In genomic region chr1:3618904-3619671, GRCh38 we compare ENCODE assay signal across 8 cellular contexts. TPM values are rescaled to one million over a fixed set of nuclear protein-coding genes. Genes with fewer than 3 reads are reported as not detected.
A peak's percentile ranks its signal among the peaks of the same experiment; 100 is the strongest.
DNase-seq lines count a peak whose midpoint lies in the region; ATAC-seq, FAIRE-seq and TF ChIP-seq lines count a peak whose summit lies in the region.

No MANE protein-coding gene starts in this region.

- peak; percentile 48 for FAIRE-seq in H1 (lab: Jason Lieb, UNC)

- H3K23ac ChIP-seq in H1 (ENCODE audit: insufficient read length), result no peak overlapping the region

- no peak overlapping the region for H3K4me2 ChIP-seq in H1 (ENCODE audit: insufficient read depth in 1 of 2, low read depth in 2 of 2, low read length in 2 of 2)

- H3K36me3 ChIP-seq in H1 (ENCODE audit: control insufficient read depth in 2 of 4, insufficient read depth in 4 of 4, low read length in 3 of 4), result no peaks in the 10 kb centered on the region

- H2BK5ac ChIP-seq in H1 (ENCODE audit: low read depth, low read length), result no peak overlapping the region

- peak; percentile 63 to 75 for TF ChIP-seq RAD21 in H1 (IDR thresholded peaks at IDR 0.05 in 1 of 2, conservative IDR thresholded peaks at IDR 0.05 in 1 of 2; ENCODE audit: low read depth in 2 of 2, low read length in 2 of 2)

- no peak overlapping the region for H3K4ac ChIP-seq in H1 (replicated peaks; ENCODE audit: insufficient read length, low read depth, low read length)

- H3K9me3 Mint-ChIP-seq in mesothelial cell of epicardium, result no peaks in the 10 kb centered on the region

- no peak overlapping the region; the same call in 1 of the 2 replicates for H2AFZ ChIP-seq in H1 (ENCODE audit: low read length)

- no peak overlapping the region for H3K9ac ChIP-seq in H1 (replicated peaks in 1 of 4; ENCODE audit: extremely low read depth in 1 of 4, low read depth in 3 of 4, low read length in 3 of 4)

- H3K4me1 ChIP-seq in H1 (replicated peaks in 1 of 4; ENCODE audit: control insufficient read depth in 3 of 4, insufficient read depth in 4 of 4, low read length in 3 of 4), result peaks cover 0 to 11% (median 4%) of the 10 kb centered on the region in 4 experiments; a peak in 5 of 7 replicates

- H4K20me1 ChIP-seq in H1 (replicated peaks in 1 of 2; ENCODE audit: control insufficient read depth in 1 of 2, insufficient read depth in 2 of 2, low read length in 2 of 2), result peaks cover 1 to 2% of the 10 kb centered on the region in 2 experiments

- H3K27me3 ChIP-seq in H1 (replicated peaks in 1 of 4; ENCODE audit: control insufficient read depth in 3 of 4, extremely low read depth in 1 of 4, insufficient read depth in 3 of 4, low read length in 3 of 4), result no peaks in the 10 kb centered on the region; a peak in 1 of 7 replicates

- 25% methylated on average over 17 of the region's 21 CpGs; no CpG with 5 or more reads in 1 of the 2 experiments for WGBS in H1 (ENCODE audit: extremely low coverage in 1 of 2, insufficient coverage in 1 of 2, insufficient read length in 1 of 2, insufficient replicate concordance in 2 of 2, low coverage in 1 of 2, low lambda C conversion rate in 2 of 2, missing lambda C conversion rate in 1 of 2), 2 experiments

- POLR2A ChIA-PET in H1 (lab: Charles Lee; ENCODE audit: partially characterized antibody), result interaction anchor here (0.8 to 0.9 kb wide), 2 partner anchors 123 to 166 kb away, joined by 3 to 4 read pairs; no protein-coding TSS in a partner anchor

- H2BK12ac ChIP-seq in H1 (ENCODE audit: low read depth, low read length), result no peak overlapping the region

- no peaks in the 10 kb centered on the region for H3K36me3 Mint-ChIP-seq in mesothelial cell of epicardium

- CTCF ChIA-PET in H1 (lab: Charles Lee; ENCODE audit: partially characterized antibody), result interaction anchor here (0.7 to 6.7 kb wide), 60 partner anchors 9 to 1167 kb away, joined by 3 to 148 read pairs (median 6); partner anchors contain the start of gene WRAP73

- peak; percentile 60 for ATAC-seq in HG03280 (IDR thresholded peaks at IDR 0.05; ENCODE audit: unreplicated experiment)

- H3K27me3 Mint-ChIP-seq in mesothelial cell of epicardium (ENCODE audit: low read depth), result peaks cover 4% of the 10 kb centered on the region

- H3K4me1 Mint-ChIP-seq in mesothelial cell of epicardium, result peaks cover 51% of the 10 kb centered on the region

- H2BK120ac ChIP-seq in H1 (replicated peaks; ENCODE audit: low read depth, low read length), result no peak overlapping the region

- H2AK5ac ChIP-seq in H1 (ENCODE audit: low read depth, low read length), result no peak overlapping the region

- no peak overlapping the region for H2BK20ac ChIP-seq in H1 (ENCODE audit: low read length)

- H3K79me1 ChIP-seq in H1 (ENCODE audit: low read depth, low read length), result no peaks in the 10 kb centered on the region

- peak in 2 of 3 experiments; percentile 79 to 93; a peak in 3 of 4 replicates for TF ChIP-seq CTCF in H1 (IDR thresholded peaks at IDR 0.05; ENCODE audit: control extremely low read depth in 1 of 3, insufficient read depth in 1 of 3, low read depth in 1 of 3, low read length in 3 of 3)
- TF ChIP-seq CTCF in mesothelial cell of epicardium (IDR thresholded peaks at IDR 0.05; ENCODE audit: unreplicated experiment), result peak; percentile 85

- no peaks in the 10 kb centered on the region for H3K9me3 ChIP-seq in H1 (ENCODE audit: insufficient read depth in 2 of 2, low read depth in 1 of 2, low read length in 1 of 2)

- no peak overlapping the region for H3K4me3 ChIP-seq in H1 (ENCODE audit: extremely low read depth in 1 of 4, insufficient read depth in 2 of 4, low read depth in 3 of 4, low read length in 4 of 4)

- no peak overlapping the region for H3K56ac ChIP-seq in H1 (replicated peaks; ENCODE audit: insufficient read length, low read depth, low read length)

- no peak overlapping the region for H3K14ac ChIP-seq in H1 (ENCODE audit: insufficient read length)

- H3K4me3 Mint-ChIP-seq in mesothelial cell of epicardium, result no peak overlapping the region

- H4K91ac ChIP-seq in H1 (replicated peaks; ENCODE audit: insufficient read length, low read length), result no peak overlapping the region

- H3K23me2 ChIP-seq in H1 (ENCODE audit: low read depth, low read length), result peaks cover 5% of the 10 kb centered on the region; the same call in 1 of the 2 replicates

- DNase-seq in COLO668 (lab: John Stamatoyannopoulos, UW; ENCODE audit: unreplicated experiment) (peak; percentile 89), NK-92 (lab: John Stamatoyannopoulos, UW; ENCODE audit: unreplicated experiment) (peak; percentile 31), H1 (ENCODE audit: low read depth in 1 of 2, low spot score in 2 of 2) (peak in 1 of 2 experiments; percentile 89), mesothelial cell of epicardium (ENCODE audit: low spot score in 2 of 2, unreplicated experiment in 2 of 2) (peak in 1 of 2 experiments; percentile 80), NCI-H1048 (lab: John Stamatoyannopoulos, UW) (no peak)
- peak; percentile 87 for DNase-seq in activated CD8-positive, alpha-beta memory T cell treated with anti-CD3 and anti-CD28 coated beads for 24 hours
- peak; percentile 56 to 60 for DNase-seq in stimulated activated CD8-positive, alpha-beta memory T cell treated with anti-CD3 and anti-CD28 coated beads, Interleukin-2, amount 100 ng/mL, for 1 hour (ENCODE audit: low read depth in 2 of 2)

- H3K18ac ChIP-seq in H1 (ENCODE audit: extremely low read depth, low read length), result no peak overlapping the region

- no peaks in the 10 kb centered on the region for H3K79me2 ChIP-seq in H1 (ENCODE audit: control insufficient read depth in 1 of 2, insufficient read depth in 2 of 2, low read length in 2 of 2)

- H4K8ac ChIP-seq in H1 (ENCODE audit: extremely low read depth, insufficient read depth, low read length), result no peak overlapping the region

- no peak overlapping the region for H3K27ac ChIP-seq in H1 (ENCODE audit: low read depth, low read length)

- H3K27ac Mint-ChIP-seq in mesothelial cell of epicardium, result peak overlapping the region; percentile 71

- H4K5ac ChIP-seq in H1 (ENCODE audit: insufficient read length, low read depth, low read length), result no peak overlapping the region

- TF ChIP-seq EP300 in H1 (IDR thresholded peaks at IDR 0.05; ENCODE audit: borderline replicate concordance in 1 of 2, low read depth in 2 of 2, low read length in 2 of 2), result no peak

- H2BK15ac ChIP-seq in H1 (ENCODE audit: low read length), result no peak overlapping the region

- TF ChIP-seq POLR2A in H1 (IDR thresholded peaks at IDR 0.05; ENCODE audit: control extremely low read depth in 1 of 2, low read depth in 2 of 2, low read length in 2 of 2), result no peak

TF ChIP-seq in H1, 55 proteins besides CTCF, POLR2A, EP300 and RAD21 (continues in another document):
- TF ChIP-seq TEAD4 (IDR thresholded peaks at IDR 0.05; ENCODE audit: low read depth, low read length), result 0 out of 2 replicates have a peak, but pooled peaks have one; percentile 29
- TF ChIP-seq CEBPB (IDR thresholded peaks at IDR 0.05; ENCODE audit: low read depth, low read length), result 0 out of 2 replicates have a peak, but pooled peaks have one; percentile 16

RNA-seq across cellular contexts. Expression of gene TPRG1L, which starts 5.7 kb away (rescaled TPM):
- total RNA-seq in H1 (2021; fragmentation: NEBNext Ultra II Directional; extraction: Animal tissue kit (Norgen Biotek cat#: 25700)), result 21.7 and 22.2 TPM in 2 replicates
- polyA plus RNA-seq in H1 (2011; rRNA removed), result 19.8 and 22.3 TPM in 2 replicates
- 21.1 TPM for polyA plus RNA-seq in H1 (2011; cell fraction: cytosol; rRNA removed)
- 10.8 TPM for polyA plus RNA-seq in H1 (2011; cell fraction: nucleus; rRNA removed)
- polyA plus RNA-seq in H1 (2012, experiment 1 of 2), result 17.4 to 21.5 TPM (median 21.1 TPM) in 4 replicates
- 23.7 TPM for polyA plus RNA-seq in H1 (2012, experiment 2 of 2)
- 13.6 TPM for polyA plus RNA-seq in H1 (2013, experiment 1 of 2)
- 13.7 TPM for polyA plus RNA-seq in H1 (2013, experiment 2 of 2)
- 15.2 and 19.2 TPM in 2 replicates for polyA minus RNA-seq in H1 (2011; rRNA and poly(A)+ RNA removed)
- polyA minus RNA-seq in H1 (2011; cell fraction: cytosol; rRNA and poly(A)+ RNA removed), result 15.5 TPM
- polyA minus RNA-seq in H1 (2011; cell fraction: nucleus; rRNA and poly(A)+ RNA removed), result 6.6 TPM
- total RNA-seq in mesothelial cell of epicardium, result 15.1 to 15.9 TPM (median 15.7 TPM) in 3 replicates

RNA-seq across cellular contexts. Expression of gene MEGF6, which starts 7.8 kb away (rescaled TPM):
- total RNA-seq in H1 (2021; fragmentation: NEBNext Ultra II Directional; extraction: Animal tissue kit (Norgen Biotek cat#: 25700)), result 13.2 and 14.8 TPM in 2 replicates
- polyA plus RNA-seq in H1 (2011; rRNA removed), result 4.1 and 9.5 TPM in 2 replicates
- polyA plus RNA-seq in H1 (2011; cell fraction: cytosol; rRNA removed), result 7.8 TPM
- polyA plus RNA-seq in H1 (2011; cell fraction: nucleus; rRNA removed), result 88.4 TPM
- polyA plus RNA-seq in H1 (2012, experiment 1 of 2), result 7.4 to 14.6 TPM (median 10.8 TPM) in 4 replicates
- 1.4 TPM for polyA plus RNA-seq in H1 (2012, experiment 2 of 2)
- polyA plus RNA-seq in H1 (2013, experiment 1 of 2), result 4.9 TPM
- 4.4 TPM for polyA plus RNA-seq in H1 (2013, experiment 2 of 2)
- polyA minus RNA-seq in H1 (2011; rRNA and poly(A)+ RNA removed), result 1.7 and 3.0 TPM in 2 replicates
- 9.0 TPM for polyA minus RNA-seq in H1 (2011; cell fraction: cytosol; rRNA and poly(A)+ RNA removed)
- polyA minus RNA-seq in H1 (2011; cell fraction: nucleus; rRNA and poly(A)+ RNA removed), result 24.4 TPM
- 194 to 209 TPM (median 204 TPM) in 3 replicates for total RNA-seq in mesothelial cell of epicardium

RNA-seq across cellular contexts. Expression of gene WRAP73, which starts 30.8 kb away (rescaled TPM):
- total RNA-seq in H1 (2021; fragmentation: NEBNext Ultra II Directional; extraction: Animal tissue kit (Norgen Biotek cat#: 25700)), result 29.7 and 30.3 TPM in 2 replicates
- polyA plus RNA-seq in H1 (2011; rRNA removed), result 50.7 and 66.4 TPM in 2 replicates
- 54.2 TPM for polyA plus RNA-seq in H1 (2011; cell fraction: cytosol; rRNA removed)
- 183 TPM for polyA plus RNA-seq in H1 (2011; cell fraction: nucleus; rRNA removed)
- polyA plus RNA-seq in H1 (2012, experiment 1 of 2), result 29.1 to 37.1 TPM (median 32.3 TPM) in 4 replicates
- polyA plus RNA-seq in H1 (2012, experiment 2 of 2), result 26.5 TPM
- 23.2 TPM for polyA plus RNA-seq in H1 (2013, experiment 1 of 2)
- 21.4 TPM for polyA plus RNA-seq in H1 (2013, experiment 2 of 2)
- 32.3 and 34.3 TPM in 2 replicates for polyA minus RNA-seq in H1 (2011; rRNA and poly(A)+ RNA removed)
- polyA minus RNA-seq in H1 (2011; cell fraction: cytosol; rRNA and poly(A)+ RNA removed), result 25.3 TPM
- polyA minus RNA-seq in H1 (2011; cell fraction: nucleus; rRNA and poly(A)+ RNA removed), result 44.8 TPM
- 20.8 to 26.4 TPM (median 21.4 TPM) in 3 replicates for total RNA-seq in mesothelial cell of epicardium

RNA-seq across cellular contexts. Expression of gene TP73, which starts 33.2 kb away (rescaled TPM):
- total RNA-seq in H1 (2021; fragmentation: NEBNext Ultra II Directional; extraction: Animal tissue kit (Norgen Biotek cat#: 25700)), result 2.9 and 3.1 TPM in 2 replicates
- 2.6 and 4.2 TPM in 2 replicates for polyA plus RNA-seq in H1 (2011; rRNA removed)
- polyA plus RNA-seq in H1 (2011; cell fraction: cytosol; rRNA removed), result 1.3 TPM
- polyA plus RNA-seq in H1 (2011; cell fraction: nucleus; rRNA removed), result 8.4 TPM
- polyA plus RNA-seq in H1 (2012, experiment 1 of 2), result 1.2 to 3.8 TPM (median 2.8 TPM) in 4 replicates
- polyA plus RNA-seq in H1 (2012, experiment 2 of 2), result 1.3 TPM
- 2.1 TPM for polyA plus RNA-seq in H1 (2013, experiment 1 of 2)
- polyA plus RNA-seq in H1 (2013, experiment 2 of 2), result 2.3 TPM
- polyA minus RNA-seq in H1 (2011; rRNA and poly(A)+ RNA removed), result 1.9 and 3.5 TPM in 2 replicates
- polyA minus RNA-seq in H1 (2011; cell fraction: cytosol; rRNA and poly(A)+ RNA removed), result 3.4 TPM
- 6.7 TPM for polyA minus RNA-seq in H1 (2011; cell fraction: nucleus; rRNA and poly(A)+ RNA removed)
- total RNA-seq in mesothelial cell of epicardium, result 1.0 to 1.4 TPM (median 1.2 TPM) in 3 replicates

Comparison
In these comparisons a context has a peak if more than half of its experiments do, and no peak if none do; other contexts are left out.
1. RNA of gene MEGF6, which starts 7.8 kb away (total RNA-seq): 194 to 209 TPM in mesothelial cell of epicardium; 13.2 to 14.8 TPM in H1; every median in the first group is over 10 times any median in the second.